ENCODE assay signal across 2 cellular contexts in genomic region chr11:78957481-78958245, GRCh38.
A peak's percentile ranks its signal among the peaks of the same experiment; 100 is the strongest.
TF ChIP-seq lines count a peak whose summit lies in the region.

No MANE protein-coding gene starts in this region.

TF ChIP-seq in IMR-90, 13 proteins besides CTCF, POLR2A, EP300 and RAD21 (continued from another document):
- TF ChIP-seq NFE2L2 (IDR thresholded peaks at IDR 0.05; ENCODE audit: low read depth, low read length), result peak; percentile 27; the same call in 1 of the 2 replicates

TF ChIP-seq in endothelial cell of umbilical vein, 7 proteins besides CTCF, POLR2A, EP300 and RAD21 (continued from another document):
- peak; percentile 67 for TF ChIP-seq FOS (IDR thresholded peaks at IDR 0.05; ENCODE audit: borderline replicate concordance, insufficient read depth, low read length)
